11 cellular contexts compared by ENCODE assay signal in the genomic region with DNA sequence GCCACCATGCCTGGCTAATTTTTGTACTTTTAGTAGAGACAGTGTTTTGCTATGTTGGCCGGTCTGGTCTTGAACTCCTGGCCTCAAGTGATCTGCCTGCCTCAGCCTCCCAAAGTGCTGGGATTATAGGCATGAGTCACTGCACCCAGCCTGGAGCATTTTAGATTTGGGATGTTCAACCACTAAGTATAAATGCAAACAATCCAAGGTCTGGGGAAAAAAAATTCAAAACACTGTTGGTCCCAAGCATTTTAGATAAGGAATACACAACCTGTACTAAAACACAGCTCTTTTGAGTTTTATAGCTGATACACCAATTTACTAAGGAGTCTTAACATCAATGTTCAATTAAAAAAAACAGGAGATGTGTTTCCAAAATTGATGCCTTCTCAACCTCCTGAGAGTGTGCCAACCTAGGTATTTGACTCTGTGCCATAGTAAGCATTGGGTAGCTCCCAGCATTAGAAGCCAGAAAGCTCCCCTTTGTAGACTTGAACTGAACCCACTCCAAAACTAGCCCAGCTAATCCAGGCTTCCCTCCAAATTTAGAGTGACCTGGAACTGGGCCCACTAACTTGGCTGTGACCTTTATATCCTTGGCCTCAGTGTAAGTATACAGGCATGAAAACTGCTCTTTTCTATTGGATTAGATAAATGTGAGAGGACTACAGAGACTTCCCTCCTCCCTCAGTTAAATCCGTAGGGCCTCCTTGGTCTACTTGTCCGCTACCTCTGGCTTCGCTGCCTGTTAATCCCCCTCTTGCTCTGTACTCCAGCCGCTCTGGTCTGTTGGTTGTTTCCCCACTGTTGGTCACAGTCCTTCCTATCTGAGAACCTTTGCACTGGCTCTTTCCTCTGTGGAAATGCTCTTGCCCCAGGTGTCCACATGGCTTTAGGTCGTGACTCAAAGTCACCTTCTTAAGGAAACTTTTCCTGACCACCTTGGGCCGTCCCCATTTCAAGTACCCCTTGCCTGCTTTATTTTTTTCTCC.
DNase-seq lines count a peak whose midpoint lies in the region; ATAC-seq, FAIRE-seq and TF ChIP-seq lines count a peak whose summit lies in the region.
"Had no signal": no experiment of that assay in that cellular context is flagged by ENCODE, and none has a peak within 500 bp of the region (broad histone marks: within the 10 kb centered on the region; RNA-seq: fewer than 3 reads in every experiment).

No MANE protein-coding gene starts in this region.

- H3K9me2 ChIP-seq in Karpas-422 (replicated peaks; ENCODE audit: insufficient read depth, low read length), result no peaks in the 10 kb centered on the region

- H2BK12ac ChIP-seq in H1 (ENCODE audit: low read depth, low read length) (no peak overlapping the region), mesenchymal stem cell (ENCODE audit: low read length in 2 of 2) (no peak overlapping the region)

- intact Hi-C loops in activated CD4-positive, alpha-beta T cell treated with anti-CD3 and anti-CD28 coated beads for 36 hours (cut with DNase I, micrococcal nuclease), result loop anchor here in 1 of 2 experiments (5.0 kb wide), 2 partner anchors 345 to 485 kb away; no protein-coding TSS in a partner anchor
- intact Hi-C loops in uterus (cut with DNase I; ENCODE audit: low total_unique reads), result loop anchor here (10.0 kb wide), 1 partner anchor 78 kb away; no protein-coding TSS in a partner anchor

- H3K23me2 ChIP-seq in H1 (ENCODE audit: low read depth, low read length), result no peaks in the 10 kb centered on the region

- DNase-seq in activated CD4-positive, alpha-beta T cell treated with anti-CD3 and anti-CD28 coated beads, Interleukin-2, amount 10 ng/mL, durations not matched to agents 7 days and 5 days, result no peak
- DNase-seq in activated CD4-positive, alpha-beta T cell treated with anti-CD3 and anti-CD28 coated beads for 36 hours, result no peak
- no peak for DNase-seq in H1 (ENCODE audit: low read depth in 1 of 2, low spot score in 2 of 2)
- no peak for DNase-seq in mesenchymal stem cell
- peak in 1 of 2 donors; percentile 44 for DNase-seq in uterus
- no peak for DNase-seq in NCI-H524 treated with DMSO at 0.1 percent for 48 hours (lab: John Stamatoyannopoulos, UW)
- DNase-seq in Karpas-422, result no peak
- no peak for DNase-seq in SIG-M5 treated with dmso at 0.1 percent for 504 hours (lab: John Stamatoyannopoulos, UW; ENCODE audit: unreplicated experiment)
- DNase-seq: PC-3 had no signal

- H2AFZ ChIP-seq in H1 (ENCODE audit: low read length) (no peak overlapping the region), mesenchymal stem cell (ENCODE audit: low read depth, low read length) (no peak overlapping the region), Karpas-422 (ENCODE audit: low read length) (no peak overlapping the region)

- H3K4me1 Mint-ChIP-seq in activated CD4-positive, alpha-beta T cell treated with anti-CD3 and anti-CD28 coated beads, Interleukin-2, amount 10 ng/mL, durations not matched to agents 7 days and 5 days, result peaks cover 2% of the 10 kb centered on the region
- H3K4me1 Mint-ChIP-seq in activated CD4-positive, alpha-beta T cell treated with anti-CD3 and anti-CD28 coated beads for 36 hours, result peaks cover 3% of the 10 kb centered on the region

- 0 out of 2 replicates have a peak overlapping the region, but pooled peaks have one; percentile 18 for H3K27ac ChIP-seq in H1 (ENCODE audit: low read depth, low read length)
- H3K27ac ChIP-seq in mesenchymal stem cell (ENCODE audit: low read length, poor library complexity, severe bottlenecking), result no peak overlapping the region
- H3K27ac ChIP-seq in uterus, result peak overlapping the region; percentile 26 to 47
- no peak overlapping the region for H3K27ac ChIP-seq in Karpas-422 (ENCODE audit: low read length)
- H3K27ac ChIP-seq: 22Rv1, epithelial cell of prostate had no signal

- POLR2A ChIA-PET in activated CD4-positive, alpha-beta T cell treated with anti-CD3 and anti-CD28 coated beads, Interleukin-2, amount 10 ng/mL, durations not matched to agents 7 days and 5 days (lab: Charles Lee), result no interaction called here
- POLR2A ChIA-PET in activated CD4-positive, alpha-beta T cell treated with anti-CD3 and anti-CD28 coated beads for 36 hours (lab: Charles Lee), result no interaction called here
- POLR2A ChIA-PET in H1 (lab: Charles Lee; ENCODE audit: partially characterized antibody), result interaction anchor here (0.6 to 1.3 kb wide), 2 partner anchors 19 to 415 kb away, joined by 3 read pairs; no protein-coding TSS in a partner anchor

- no peak for FAIRE-seq in H1 (lab: Jason Lieb, UNC)

- TF ChIP-seq POLR2A in H1 (IDR thresholded peaks at IDR 0.05; ENCODE audit: control extremely low read depth in 1 of 2, low read depth in 2 of 2, low read length in 2 of 2) (no peak), uterus (IDR thresholded peaks at IDR 0.05) (no peak)

- peaks cover 0 to 33% (median 16%) of the 10 kb centered on the region in 4 experiments; a peak in 5 of 8 replicates for H3K36me3 ChIP-seq in H1 (ENCODE audit: control insufficient read depth in 2 of 4, insufficient read depth in 4 of 4, low read length in 3 of 4)
- peaks cover 13 to 92% of the 10 kb centered on the region in 2 experiments for H3K36me3 ChIP-seq in mesenchymal stem cell (ENCODE audit: control insufficient read depth in 1 of 2, insufficient read depth in 2 of 2, low read depth in 1 of 2, low read length in 2 of 2)
- no peaks in the 10 kb centered on the region for H3K36me3 ChIP-seq in uterus
- no peaks in the 10 kb centered on the region for H3K36me3 ChIP-seq in Karpas-422 (ENCODE audit: insufficient read depth, low read length)

- H3K79me2 ChIP-seq in H1 (ENCODE audit: control insufficient read depth in 1 of 2, insufficient read depth in 2 of 2, low read length in 2 of 2) (peaks cover 0 to 79% of the 10 kb centered on the region in 2 experiments; a peak in 3 of 4 replicates), Karpas-422 (ENCODE audit: low read length) (no peaks in the 10 kb centered on the region; the same call in 1 of the 2 replicates)

- H2BK15ac ChIP-seq in H1 (ENCODE audit: low read length) (peak overlapping the region; percentile 50; the same call in 1 of the 2 replicates), mesenchymal stem cell (ENCODE audit: low read depth, poor library complexity, severe bottlenecking) (no peak overlapping the region)

- no peak overlapping the region for H2BK120ac ChIP-seq in H1 (replicated peaks; ENCODE audit: low read depth, low read length)
- no peak overlapping the region for H2BK120ac ChIP-seq in mesenchymal stem cell (ENCODE audit: low read depth, low read length)

- no peak overlapping the region for H3K23ac ChIP-seq in H1 (ENCODE audit: insufficient read length)
- H3K23ac ChIP-seq in mesenchymal stem cell (ENCODE audit: low read length in 2 of 2), result peak overlapping the region in 1 of 2 experiments; percentile 2

- H4K8ac ChIP-seq in H1 (ENCODE audit: extremely low read depth, insufficient read depth, low read length) (no peak overlapping the region), mesenchymal stem cell (ENCODE audit: low read length) (no peak overlapping the region)

- H3K4me2 ChIP-seq in H1 (ENCODE audit: insufficient read depth in 1 of 2, low read depth in 2 of 2, low read length in 2 of 2) (no peak overlapping the region), mesenchymal stem cell (ENCODE audit: low read length, poor library complexity, severe bottlenecking) (no peak overlapping the region), Karpas-422 (ENCODE audit: low read depth, low read length, poor library complexity, severe bottlenecking) (no peak overlapping the region)

- peaks cover 0 to 5% (median 1%) of the 10 kb centered on the region in 4 experiments; a peak in 2 of 7 replicates for H3K4me1 ChIP-seq in H1 (replicated peaks in 1 of 4; ENCODE audit: control insufficient read depth in 3 of 4, insufficient read depth in 4 of 4, low read length in 3 of 4)
- H3K4me1 ChIP-seq in mesenchymal stem cell (ENCODE audit: control insufficient read depth, insufficient read depth, low read depth, low read length), result no peaks in the 10 kb centered on the region
- H3K4me1 ChIP-seq in uterus, result peaks cover 0 to 4% of the 10 kb centered on the region in 2 donors
- peaks cover 16% of the 10 kb centered on the region for H3K4me1 ChIP-seq in Karpas-422 (ENCODE audit: low read length)

- H2AK5ac ChIP-seq in H1 (ENCODE audit: low read depth, low read length) (no peak overlapping the region; the same call in 1 of the 2 replicates), mesenchymal stem cell (ENCODE audit: low read length, severe bottlenecking) (no peak overlapping the region)

- TF ChIP-seq CTCF in H1 (IDR thresholded peaks at IDR 0.05; ENCODE audit: control extremely low read depth in 1 of 3, insufficient read depth in 1 of 3, low read depth in 1 of 3, low read length in 3 of 3), result no peak
- TF ChIP-seq CTCF in uterus (IDR thresholded peaks at IDR 0.05), result no peak

- TF ChIP-seq EP300 in H1 (IDR thresholded peaks at IDR 0.05; ENCODE audit: borderline replicate concordance in 1 of 2, low read depth in 2 of 2, low read length in 2 of 2), result no peak

- no peaks in the 10 kb centered on the region for H3K27me3 Mint-ChIP-seq in activated CD4-positive, alpha-beta T cell treated with anti-CD3 and anti-CD28 coated beads, Interleukin-2, amount 10 ng/mL, durations not matched to agents 7 days and 5 days
- no peaks in the 10 kb centered on the region for H3K27me3 Mint-ChIP-seq in activated CD4-positive, alpha-beta T cell treated with anti-CD3 and anti-CD28 coated beads for 36 hours

- H3K27me3 ChIP-seq in H1 (replicated peaks in 1 of 4; ENCODE audit: control insufficient read depth in 3 of 4, extremely low read depth in 1 of 4, insufficient read depth in 3 of 4, low read length in 3 of 4) (no peaks in the 10 kb centered on the region), mesenchymal stem cell (ENCODE audit: control insufficient read depth in 1 of 2, insufficient read depth in 1 of 2, low read length in 2 of 2) (no peaks in the 10 kb centered on the region), uterus (no peaks in the 10 kb centered on the region), Karpas-422 (ENCODE audit: low read length) (no peaks in the 10 kb centered on the region)

- H3K14ac ChIP-seq in H1 (ENCODE audit: insufficient read length) (no peak overlapping the region), mesenchymal stem cell (ENCODE audit: low read length in 2 of 2) (no peak overlapping the region)

- peaks cover 10% of the 10 kb centered on the region for H3K36me3 Mint-ChIP-seq in activated CD4-positive, alpha-beta T cell treated with anti-CD3 and anti-CD28 coated beads, Interleukin-2, amount 10 ng/mL, durations not matched to agents 7 days and 5 days (ENCODE audit: low read depth)
- peaks cover 23% of the 10 kb centered on the region for H3K36me3 Mint-ChIP-seq in activated CD4-positive, alpha-beta T cell treated with anti-CD3 and anti-CD28 coated beads for 36 hours (ENCODE audit: low read depth)

- H4K20me1 ChIP-seq in H1 (replicated peaks in 1 of 2; ENCODE audit: control insufficient read depth in 1 of 2, insufficient read depth in 2 of 2, low read length in 2 of 2) (no peaks in the 10 kb centered on the region), Karpas-422 (ENCODE audit: insufficient read depth, low read depth, low read length) (no peaks in the 10 kb centered on the region)

- H3K4me3 ChIP-seq in H1 (ENCODE audit: extremely low read depth in 1 of 4, insufficient read depth in 2 of 4, low read depth in 3 of 4, low read length in 4 of 4) (no peak overlapping the region), mesenchymal stem cell (ENCODE audit: insufficient read depth in 1 of 2, low read depth in 1 of 2, low read length in 2 of 2) (no peak overlapping the region), uterus (no peak overlapping the region), Karpas-422 (ENCODE audit: low read length) (no peak overlapping the region)

- H3K9me3 ChIP-seq in H1 (ENCODE audit: insufficient read depth in 2 of 2, low read depth in 1 of 2, low read length in 1 of 2) (no peaks in the 10 kb centered on the region; a peak in 1 of 4 replicates), mesenchymal stem cell (ENCODE audit: control insufficient read depth, low read length) (no peaks in the 10 kb centered on the region), uterus (no peaks in the 10 kb centered on the region), Karpas-422 (ENCODE audit: low read length) (no peaks in the 10 kb centered on the region)

- CTCF ChIA-PET in activated CD4-positive, alpha-beta T cell treated with anti-CD3 and anti-CD28 coated beads, Interleukin-2, amount 10 ng/mL, durations not matched to agents 7 days and 5 days (lab: Charles Lee), result interaction anchor here (1.1 kb wide), 1 partner anchor 82 kb away, joined by 4 read pairs; no protein-coding TSS in a partner anchor
- CTCF ChIA-PET in activated CD4-positive, alpha-beta T cell treated with anti-CD3 and anti-CD28 coated beads for 36 hours (lab: Charles Lee), result interaction anchor here (0.7 to 1.8 kb wide), 7 partner anchors 12 to 1245 kb away, joined by 3 to 6 read pairs (median 3); no protein-coding TSS in a partner anchor
- CTCF ChIA-PET in H1 (lab: Charles Lee; ENCODE audit: partially characterized antibody), result interaction anchor here (0.8 to 7.9 kb wide), 8 partner anchors 14 to 383 kb away, joined by 3 to 66 read pairs (median 4); no protein-coding TSS in a partner anchor

- H3K27ac Mint-ChIP-seq in activated CD4-positive, alpha-beta T cell treated with anti-CD3 and anti-CD28 coated beads, Interleukin-2, amount 10 ng/mL, durations not matched to agents 7 days and 5 days, result peak overlapping the region; percentile 21
- no peak overlapping the region for H3K27ac Mint-ChIP-seq in activated CD4-positive, alpha-beta T cell treated with anti-CD3 and anti-CD28 coated beads for 36 hours

- no peak overlapping the region for H4K91ac ChIP-seq in H1 (replicated peaks; ENCODE audit: insufficient read length, low read length)
- H4K91ac ChIP-seq in mesenchymal stem cell (ENCODE audit: low read length), result peak overlapping the region; percentile 61

- H3K18ac ChIP-seq in H1 (ENCODE audit: extremely low read depth, low read length) (peak overlapping the region; percentile 49; the same call in 1 of the 2 replicates), mesenchymal stem cell (ENCODE audit: low read depth in 1 of 2, low read length in 2 of 2) (no peak overlapping the region)

- peaks cover 2% of the 10 kb centered on the region; the same call in 1 of the 2 replicates for H3K79me1 ChIP-seq in H1 (ENCODE audit: low read depth, low read length)
- H3K79me1 ChIP-seq in mesenchymal stem cell (replicated peaks; ENCODE audit: low read length, poor library complexity, severe bottlenecking), result peaks cover 14% of the 10 kb centered on the region

- no peak overlapping the region for H3K56ac ChIP-seq in H1 (replicated peaks; ENCODE audit: insufficient read length, low read depth, low read length)

- no peak overlapping the region; the same call in none of the 2 replicates for H2BK5ac ChIP-seq in H1 (ENCODE audit: low read depth, low read length)
- no peak overlapping the region for H2BK5ac ChIP-seq in mesenchymal stem cell (ENCODE audit: low read depth, low read length, poor library complexity, severe bottlenecking)

- TF ChIP-seq RAD21 in H1 (IDR thresholded peaks at IDR 0.05 in 1 of 2, conservative IDR thresholded peaks at IDR 0.05 in 1 of 2; ENCODE audit: low read depth in 2 of 2, low read length in 2 of 2), result no peak

- no peak overlapping the region for H2BK20ac ChIP-seq in H1 (ENCODE audit: low read length)

- H4K5ac ChIP-seq in H1 (ENCODE audit: insufficient read length, low read depth, low read length), result no peak overlapping the region

- H3K9ac ChIP-seq in H1 (replicated peaks in 1 of 4; ENCODE audit: extremely low read depth in 1 of 4, low read depth in 3 of 4, low read length in 3 of 4), result no peak overlapping the region
- H3K9ac ChIP-seq in mesenchymal stem cell (ENCODE audit: low read length), result peak overlapping the region; percentile 47
- no peak overlapping the region for H3K9ac ChIP-seq in Karpas-422 (ENCODE audit: low read length)

- H3K4me3 Mint-ChIP-seq in activated CD4-positive, alpha-beta T cell treated with anti-CD3 and anti-CD28 coated beads, Interleukin-2, amount 10 ng/mL, durations not matched to agents 7 days and 5 days, result no peak overlapping the region
- no peak overlapping the region for H3K4me3 Mint-ChIP-seq in activated CD4-positive, alpha-beta T cell treated with anti-CD3 and anti-CD28 coated beads for 36 hours

- H3K9me3 Mint-ChIP-seq in activated CD4-positive, alpha-beta T cell treated with anti-CD3 and anti-CD28 coated beads, Interleukin-2, amount 10 ng/mL, durations not matched to agents 7 days and 5 days, result no peaks in the 10 kb centered on the region
- H3K9me3 Mint-ChIP-seq in activated CD4-positive, alpha-beta T cell treated with anti-CD3 and anti-CD28 coated beads for 36 hours (ENCODE audit: low read depth), result no peaks in the 10 kb centered on the region

- WGBS in H1 (ENCODE audit: extremely low coverage in 1 of 2, insufficient coverage in 1 of 2, insufficient read length in 1 of 2, insufficient replicate concordance in 2 of 2, low coverage in 1 of 2, low lambda C conversion rate in 2 of 2, missing lambda C conversion rate in 1 of 2), 2 experiments, result 89% methylated on average over 7 of the region's 7 CpGs; no CpG with 5 or more reads in 1 of the 2 experiments
- 97% methylated on average over 6 of the region's 7 CpGs for WGBS in mesenchymal stem cell

- no peak overlapping the region for H3K4ac ChIP-seq in H1 (replicated peaks; ENCODE audit: insufficient read length, low read depth, low read length)
- H3K4ac ChIP-seq in mesenchymal stem cell (ENCODE audit: low read depth in 1 of 2, low read length in 2 of 2), result no peak overlapping the region

- ATAC-seq in activated CD4-positive, alpha-beta T cell treated with anti-CD3 and anti-CD28 coated beads for 36 hours, result no peak
- ATAC-seq: PC-3 had no signal

Comparison
In these comparisons a context has a peak if more than half of its experiments do, and no peak if none do; other contexts are left out.
1. H3K27ac ChIP-seq: peak in H1 (single experiment) and uterus (2 of 2); none in mesenchymal stem cell (single experiment) and Karpas-422 (single experiment).